9 cellular contexts compared by ENCODE assay signal in genomic region chr18:46167971-46168370, GRCh38.
DNase-seq lines count a peak whose midpoint lies in the region; ATAC-seq and TF ChIP-seq lines count a peak whose summit lies in the region.
"Had no signal": no experiment of that assay in that cellular context is flagged by ENCODE, and none has a peak within 500 bp of the region (broad histone marks: within the 10 kb centered on the region; RNA-seq: fewer than 3 reads in every experiment).

No MANE protein-coding gene starts in this region.

- no peaks in the 10 kb centered on the region for H3K36me3 ChIP-seq in GM23248 (ENCODE audit: low read depth)
- H3K36me3 ChIP-seq: pancreas had no signal

- no peak for TF ChIP-seq POLR2A in erythroblast (IDR thresholded peaks at IDR 0.05; ENCODE audit: low read length)

- H3K4me1 ChIP-seq in GM23248 (ENCODE audit: insufficient read depth): peaks cover 13% of the 10 kb centered on the region; the same call in 1 of the 2 replicates
- H3K4me1 ChIP-seq: pancreas had no signal

- no peaks in the 10 kb centered on the region for H3K9me3 ChIP-seq in GM23248 (ENCODE audit: low read depth)
- H3K9me3 ChIP-seq: pancreas had no signal

- WGBS in GM23248 (ENCODE audit: low coverage in 1 of 2, low lambda C conversion rate in 2 of 2, missing lambda C conversion rate in 2 of 2), 2 experiments: 93 to 97% methylated on average over 9 of the region's 9 CpGs

- no peaks in the 10 kb centered on the region for H3K27me3 ChIP-seq in GM23248 (replicated peaks; ENCODE audit: insufficient read depth)
- H3K27me3 ChIP-seq: pancreas had no signal

- H2AFZ ChIP-seq in GM23248: no peak overlapping the region

- no peaks in the 10 kb centered on the region for H3K79me2 ChIP-seq in GM23248 (ENCODE audit: insufficient read depth)

- H3K9me2 ChIP-seq in GM23248 (ENCODE audit: insufficient read depth): no peaks in the 10 kb centered on the region

- no peak overlapping the region for H3K27ac ChIP-seq in GM23248
- H3K27ac ChIP-seq: pancreas had no signal

- in situ Hi-C loops in GM23248 (cut with MboI): loop anchor here (25.0 kb wide), 1 partner anchor 319 kb away; no protein-coding TSS in a partner anchor

- no peak overlapping the region for H3K4me2 ChIP-seq in GM23248 (ENCODE audit: unreplicated experiment)

- no peaks in the 10 kb centered on the region for H4K20me1 ChIP-seq in GM23248 (ENCODE audit: insufficient read depth)

- H3F3A ChIP-seq in GM23248 (ENCODE audit: insufficient read depth): peaks cover 14% of the 10 kb centered on the region

- H3K9ac ChIP-seq in GM23248: no peak overlapping the region

- DNase-seq in NOMO-1 treated with DMSO at 0.1 percent for 48 hours (lab: John Stamatoyannopoulos, UW; ENCODE audit: unreplicated experiment) (peak; percentile 82), erythroblast (lab: John Stamatoyannopoulos, UW) (peak; percentile 46 to 65), NCI-H1694 (lab: John Stamatoyannopoulos, UW) (no peak), NCI-H1436 treated with DMSO at 0.1 percent for 48 hours (lab: John Stamatoyannopoulos, UW) (no peak), GM23248 (no peak), kidney glomerular epithelial cell (lab: John Stamatoyannopoulos, UW) (no peak)
- DNase-seq: pancreas had no signal

- peak; percentile 84 for ATAC-seq in GM18873 (IDR thresholded peaks at IDR 0.05; ENCODE audit: low FRiP score, unreplicated experiment)
- ATAC-seq in HG02763 (IDR thresholded peaks at IDR 0.05; ENCODE audit: unreplicated experiment): peak; percentile 85

- H3K4me3 ChIP-seq in GM23248: no peak overlapping the region
- H3K4me3 ChIP-seq: pancreas had no signal

Comparison
In these comparisons a context has a peak if more than half of its experiments do, and no peak if none do; other contexts are left out.
1. DNase-seq: peak in NOMO-1 treated with DMSO at 0.1 percent for 48 hours (single experiment) and erythroblast (2 of 2); none in NCI-H1694 (single experiment), NCI-H1436 treated with DMSO at 0.1 percent for 48 hours (single experiment), GM23248 (single experiment) and kidney glomerular epithelial cell (single experiment).